Comparison of ENCODE assay signal across 7 cellular contexts in the genomic region with DNA sequence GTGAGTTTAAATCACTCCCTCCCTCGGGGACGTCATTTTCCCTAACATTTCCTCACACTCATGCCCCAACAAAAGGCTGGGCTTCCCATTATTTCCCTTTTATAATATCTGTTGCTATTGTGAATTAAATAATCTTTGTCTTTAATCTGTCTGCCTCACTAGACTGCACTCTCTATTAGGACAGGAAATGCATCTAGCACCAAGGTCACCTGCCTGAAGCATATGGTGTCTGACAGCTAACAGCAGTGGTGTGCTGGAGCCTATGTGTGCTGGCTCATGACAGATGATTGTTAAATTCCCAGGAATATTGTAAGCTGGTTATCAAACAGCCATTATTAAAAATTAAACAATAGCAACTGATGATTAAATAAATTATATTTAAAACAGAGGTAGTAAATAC.
"Had no signal": no experiment of that assay in that cellular context is flagged by ENCODE, and none has a peak within 500 bp of the region (broad histone marks: within the 10 kb centered on the region; RNA-seq: fewer than 3 reads in every experiment).

No MANE protein-coding gene starts in this region.

- H2AFZ ChIP-seq: GM23338 had no signal

- FAIRE-seq: H1, H54, HTR-8/SVneo had no signal

- H3K4me3 ChIP-seq: GM23338 had no signal

- ATAC-seq: GM23338 had no signal

- DNase-seq: H9, HCEC 1CT, IMR-90 had no signal

- H3K4me2 ChIP-seq: GM23338 had no signal
